ENCODE assay signal across 1 cellular context in the genomic region with DNA sequence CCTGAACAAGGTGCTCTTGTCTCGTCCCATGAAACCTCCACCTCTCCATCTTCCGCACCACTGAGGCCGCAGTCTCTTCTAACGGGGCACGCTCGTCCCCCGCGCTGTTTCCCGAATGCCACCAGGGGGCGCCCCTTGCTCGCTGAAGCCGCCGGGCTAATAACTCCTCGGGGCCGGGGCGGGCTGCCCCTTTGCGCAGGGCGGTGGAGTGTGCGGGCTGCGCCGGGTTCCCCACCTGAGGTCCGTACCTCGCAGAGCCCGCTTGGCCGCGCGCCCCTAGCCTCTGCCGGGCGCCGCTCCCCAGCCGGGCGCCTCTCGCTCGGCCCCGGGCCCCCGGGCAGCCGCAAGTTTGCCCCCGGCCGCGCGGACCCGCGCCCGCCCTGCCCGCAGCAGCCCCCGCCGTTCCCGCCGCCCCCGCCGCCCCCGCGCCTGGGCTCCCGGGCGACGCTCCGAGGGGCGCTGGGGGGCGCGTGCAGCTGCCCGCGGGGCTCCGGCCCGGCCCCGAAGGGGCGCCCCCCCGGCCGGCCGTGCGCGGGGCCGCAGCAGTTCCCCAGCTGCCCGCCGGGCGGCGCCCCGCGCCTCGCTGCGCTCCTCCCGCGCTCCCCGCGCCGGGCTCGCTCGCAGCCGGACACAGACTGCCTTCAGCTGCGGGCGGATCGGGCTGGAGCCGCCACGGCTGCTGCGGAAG.
TF ChIP-seq lines count a peak whose summit lies in the region.

GRIK4 (plus strand) TSS at position 633 of the 688 bp plus-strand sequence. CDS start 148,571 bp downstream, outside the sequence.

TF ChIP-seq in K562, 482 proteins besides CTCF, POLR2A, EP300 and RAD21 (continued from another document and continues in another):
- TF ChIP-seq DEAF1 (CRISPR knock-in tag; IDR thresholded peaks at IDR 0.05), result peak; percentile 88
- TF ChIP-seq, protein P1, sequence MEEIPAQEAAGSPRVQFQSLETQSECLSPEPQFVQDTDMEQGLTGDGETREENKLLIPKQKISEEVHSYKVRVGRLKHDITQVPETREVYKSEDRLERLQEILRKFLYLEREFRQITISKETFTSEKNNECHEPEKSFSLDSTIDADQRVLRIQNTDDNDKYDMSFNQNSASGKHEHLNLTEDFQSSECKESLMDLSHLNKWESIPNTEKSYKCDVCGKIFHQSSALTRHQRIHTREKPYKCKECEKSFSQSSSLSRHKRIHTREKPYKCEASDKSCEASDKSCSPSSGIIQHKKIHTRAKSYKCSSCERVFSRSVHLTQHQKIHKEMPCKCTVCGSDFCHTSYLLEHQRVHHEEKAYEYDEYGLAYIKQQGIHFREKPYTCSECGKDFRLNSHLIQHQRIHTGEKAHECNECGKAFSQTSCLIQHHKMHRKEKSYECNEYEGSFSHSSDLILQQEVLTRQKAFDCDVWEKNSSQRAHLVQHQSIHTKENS (CRISPR knock-in tag; IDR thresholded peaks at IDR 0.05), result no peak
- peak; percentile 65; the same call in 1 of the 2 replicates for TF ChIP-seq STAG1 (CRISPR knock-in tag; IDR thresholded peaks at IDR 0.05; ENCODE audit: borderline replicate concordance)
- TF ChIP-seq HMGN3 (IDR thresholded peaks at IDR 0.05; ENCODE audit: borderline replicate concordance, extremely low read depth, insufficient read length, low read depth, low read length), result no peak
- TF ChIP-seq KLF10 (CRISPR knock-in tag; IDR thresholded peaks at IDR 0.05), result no peak
- TF ChIP-seq FOXA1 (IDR thresholded peaks at IDR 0.05; ENCODE audit: borderline replicate concordance), result no peak
- peak; percentile 79 for TF ChIP-seq ARID2 (IDR thresholded peaks at IDR 0.05)
- TF ChIP-seq ATF2 (CRISPR knock-in tag; IDR thresholded peaks at IDR 0.05), result no peak
- TF ChIP-seq ZMIZ1 (IDR thresholded peaks at IDR 0.05; ENCODE audit: low read depth in 2 of 2, low read length in 2 of 2), result no peak
- peak; percentile 28; the same call in 1 of the 2 replicates for TF ChIP-seq CTBP1 (IDR thresholded peaks at IDR 0.05; ENCODE audit: borderline replicate concordance)
- TF ChIP-seq, protein P2, sequence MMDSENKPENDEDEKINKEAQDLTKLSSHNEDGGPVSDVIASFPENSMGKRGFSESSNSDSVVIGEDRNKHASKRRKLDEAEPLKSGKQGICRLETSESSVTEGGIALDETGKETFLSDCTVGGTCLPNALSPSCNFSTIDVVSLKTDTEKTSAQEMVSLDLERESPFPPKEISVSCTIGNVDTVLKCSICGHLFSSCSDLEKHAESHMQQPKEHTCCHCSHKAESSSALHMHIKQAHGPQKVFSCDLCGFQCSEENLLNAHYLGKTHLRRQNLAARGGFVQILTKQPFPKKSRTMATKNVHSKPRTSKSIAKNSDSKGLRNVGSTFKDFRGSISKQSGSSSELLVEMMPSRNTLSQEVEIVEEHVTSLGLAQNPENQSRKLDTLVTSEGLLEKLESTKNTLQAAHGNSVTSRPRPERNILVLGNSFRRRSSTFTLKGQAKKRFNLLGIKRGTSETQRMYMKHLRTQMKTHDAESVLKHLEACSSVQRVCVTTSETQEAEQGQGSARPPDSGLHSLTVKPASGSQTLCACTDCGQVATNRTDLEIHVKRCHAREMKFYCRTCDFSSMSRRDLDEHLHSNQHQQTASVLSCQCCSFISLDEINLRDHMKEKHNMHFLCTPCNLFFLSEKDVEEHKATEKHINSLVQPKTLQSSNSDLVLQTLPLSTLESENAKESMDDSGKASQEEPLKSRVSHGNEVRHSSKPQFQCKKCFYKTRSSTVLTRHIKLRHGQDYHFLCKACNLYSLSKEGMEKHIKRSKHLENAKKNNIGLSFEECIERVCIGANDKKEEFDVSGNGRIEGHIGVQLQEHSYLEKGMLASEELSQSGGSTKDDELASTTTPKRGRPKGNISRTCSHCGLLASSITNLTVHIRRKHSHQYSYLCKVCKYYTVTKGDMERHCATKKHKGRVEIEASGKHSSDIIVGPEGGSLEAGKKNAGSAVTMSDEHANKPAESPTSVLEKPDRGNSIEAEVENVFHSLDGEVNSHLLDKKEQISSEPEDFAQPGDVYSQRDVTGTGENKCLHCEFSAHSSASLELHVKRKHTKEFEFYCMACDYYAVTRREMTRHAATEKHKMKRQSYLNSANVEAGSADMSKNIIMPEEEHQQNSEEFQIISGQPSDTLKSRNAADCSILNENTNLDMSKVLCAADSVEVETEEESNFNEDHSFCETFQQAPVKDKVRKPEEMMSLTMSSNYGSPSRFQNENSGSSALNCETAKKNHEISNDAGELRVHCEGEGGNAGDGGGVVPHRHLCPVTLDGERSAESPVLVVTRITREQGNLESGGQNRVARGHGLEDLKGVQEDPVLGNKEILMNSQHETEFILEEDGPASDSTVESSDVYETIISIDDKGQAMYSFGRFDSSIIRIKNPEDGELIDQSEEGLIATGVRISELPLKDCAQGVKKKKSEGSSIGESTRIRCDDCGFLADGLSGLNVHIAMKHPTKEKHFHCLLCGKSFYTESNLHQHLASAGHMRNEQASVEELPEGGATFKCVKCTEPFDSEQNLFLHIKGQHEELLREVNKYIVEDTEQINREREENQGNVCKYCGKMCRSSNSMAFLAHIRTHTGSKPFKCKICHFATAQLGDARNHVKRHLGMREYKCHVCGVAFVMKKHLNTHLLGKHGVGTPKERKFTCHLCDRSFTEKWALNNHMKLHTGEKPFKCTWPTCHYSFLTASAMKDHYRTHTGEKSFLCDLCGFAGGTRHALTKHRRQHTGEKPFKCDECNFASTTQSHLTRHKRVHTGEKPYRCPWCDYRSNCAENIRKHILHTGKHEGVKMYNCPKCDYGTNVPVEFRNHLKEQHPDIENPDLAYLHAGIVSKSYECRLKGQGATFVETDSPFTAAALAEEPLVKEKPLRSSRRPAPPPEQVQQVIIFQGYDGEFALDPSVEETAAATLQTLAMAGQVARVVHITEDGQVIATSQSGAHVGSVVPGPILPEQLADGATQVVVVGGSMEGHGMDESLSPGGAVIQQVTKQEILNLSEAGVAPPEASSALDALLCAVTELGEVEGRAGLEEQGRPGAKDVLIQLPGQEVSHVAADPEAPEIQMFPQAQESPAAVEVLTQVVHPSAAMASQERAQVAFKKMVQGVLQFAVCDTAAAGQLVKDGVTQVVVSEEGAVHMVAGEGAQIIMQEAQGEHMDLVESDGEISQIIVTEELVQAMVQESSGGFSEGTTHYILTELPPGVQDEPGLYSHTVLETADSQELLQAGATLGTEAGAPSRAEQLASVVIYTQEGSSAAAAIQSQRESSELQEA (IDR thresholded peaks at IDR 0.05; ENCODE audit: low read depth), result no peak
- no peak for TF ChIP-seq ZNF766 (CRISPR knock-in tag; conservative IDR thresholded peaks at IDR 0.05)
- no peak for TF ChIP-seq ZNF124 (CRISPR knock-in tag; IDR thresholded peaks at IDR 0.05)
- TF ChIP-seq UBTF (IDR thresholded peaks at IDR 0.05; ENCODE audit: borderline replicate concordance in 1 of 2, low read depth in 2 of 2, low read length in 2 of 2), result peak; percentile 74 to 84; a peak in 3 of 4 replicates
- TF ChIP-seq E2F4 (CRISPR knock-in tag; IDR thresholded peaks at IDR 0.05; ENCODE audit: low read depth), result 0 out of 2 replicates have a peak, but pooled peaks have one; percentile 15
- TF ChIP-seq MED1 (CRISPR knock-in tag; IDR thresholded peaks at IDR 0.05; ENCODE audit: borderline replicate concordance), result no peak
- TF ChIP-seq CREM (IDR thresholded peaks at IDR 0.05; ENCODE audit: low read depth), result no peak
- no peak for TF ChIP-seq TRIM28 (IDR thresholded peaks at IDR 0.05)
- no peak for TF ChIP-seq GTF2A2 (tag; IDR thresholded peaks at IDR 0.05)
- TF ChIP-seq, protein P3, sequence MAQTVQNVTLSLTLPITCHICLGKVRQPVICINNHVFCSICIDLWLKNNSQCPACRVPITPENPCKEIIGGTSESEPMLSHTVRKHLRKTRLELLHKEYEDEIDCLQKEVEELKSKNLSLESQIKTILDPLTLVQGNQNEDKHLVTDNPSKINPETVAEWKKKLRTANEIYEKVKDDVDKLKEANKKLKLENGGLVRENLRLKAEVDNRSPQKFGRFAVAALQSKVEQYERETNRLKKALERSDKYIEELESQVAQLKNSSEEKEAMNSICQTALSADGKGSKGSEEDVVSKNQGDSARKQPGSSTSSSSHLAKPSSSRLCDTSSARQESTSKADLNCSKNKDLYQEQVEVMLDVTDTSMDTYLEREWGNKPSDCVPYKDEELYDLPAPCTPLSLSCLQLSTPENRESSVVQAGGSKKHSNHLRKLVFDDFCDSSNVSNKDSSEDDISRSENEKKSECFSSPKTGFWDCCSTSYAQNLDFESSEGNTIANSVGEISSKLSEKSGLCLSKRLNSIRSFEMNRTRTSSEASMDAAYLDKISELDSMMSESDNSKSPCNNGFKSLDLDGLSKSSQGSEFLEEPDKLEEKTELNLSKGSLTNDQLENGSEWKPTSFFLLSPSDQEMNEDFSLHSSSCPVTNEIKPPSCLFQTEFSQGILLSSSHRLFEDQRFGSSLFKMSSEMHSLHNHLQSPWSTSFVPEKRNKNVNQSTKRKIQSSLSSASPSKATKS (CRISPR knock-in tag; IDR thresholded peaks at IDR 0.05), result no peak
- TF ChIP-seq DNMT1 (IDR thresholded peaks at IDR 0.05), result no peak
- no peak for TF ChIP-seq ESRRA (IDR thresholded peaks at IDR 0.05; ENCODE audit: borderline replicate concordance, low read depth)
- TF ChIP-seq RB1 (IDR thresholded peaks at IDR 0.05; ENCODE audit: low read depth), result peak; percentile 87
- TF ChIP-seq NR2C1 (IDR thresholded peaks at IDR 0.05), result no peak
- no peak for TF ChIP-seq NR2C1 (tag; IDR thresholded peaks at IDR 0.05)
- peak in 1 of 2 experiments; percentile 35; a peak in 1 of 4 replicates for TF ChIP-seq SRF (CRISPR knock-in tag; IDR thresholded peaks at IDR 0.05)
- TF ChIP-seq ZNF408 (CRISPR knock-in tag; IDR thresholded peaks at IDR 0.05; ENCODE audit: low read depth), result no peak
- peak; percentile 49; the same call in 1 of the 2 replicates for TF ChIP-seq ZBTB7A (IDR thresholded peaks at IDR 0.05; ENCODE audit: borderline replicate concordance, control insufficient read depth, low read depth, low read length)
- no peak for TF ChIP-seq GTF2F1 (IDR thresholded peaks at IDR 0.05; ENCODE audit: low read depth, low read length)
- no peak for TF ChIP-seq KHSRP (IDR thresholded peaks at IDR 0.05)
- TF ChIP-seq KLF13 (tag; IDR thresholded peaks at IDR 0.05; ENCODE audit: borderline replicate concordance, low read depth), result no peak
- 0 out of 2 replicates have a peak, but pooled peaks have one; percentile 25 for TF ChIP-seq CC2D1A (IDR thresholded peaks at IDR 0.05)
